ENCODE assay signal across 9 cellular contexts in genomic region chr1:5514519-5515183, GRCh38.
A peak's percentile ranks its signal among the peaks of the same experiment; 100 is the strongest.
DNase-seq lines count a peak whose midpoint lies in the region; ATAC-seq and TF ChIP-seq lines count a peak whose summit lies in the region.
"Had no signal": no experiment of that assay in that cellular context is flagged by ENCODE, and none has a peak within 500 bp of the region (broad histone marks: within the 10 kb centered on the region; RNA-seq: fewer than 3 reads in every experiment).

No MANE protein-coding gene starts in this region.

- H2AFZ ChIP-seq in OCI-LY7 (ENCODE audit: low read length): no peak overlapping the region
- H2AFZ ChIP-seq in neural progenitor cell (replicated peaks): no peak overlapping the region

- H3K27me3 ChIP-seq in esophagus squamous epithelium (peaks cover 0 to 86% (median 2%) of the 10 kb centered on the region in 4 donors), neural progenitor cell (peaks cover 5% of the 10 kb centered on the region)

- ATAC-seq in HG02981 (IDR thresholded peaks at IDR 0.05; ENCODE audit: unreplicated experiment): peak; percentile 80
- ATAC-seq in HG02642 (IDR thresholded peaks at IDR 0.05; ENCODE audit: poor library complexity, unreplicated experiment): no peak

- BruUV-seq in OCI-LY7 (replicated peaks; lab: Mats Ljungman, UMichigan): no TSS peak

- CTCF ChIA-PET in OCI-LY7 (lab: Charles Lee; ENCODE audit: unreplicated experiment): interaction anchor here (0.6 to 1.0 kb wide), 3 partner anchors 19 to 254 kb away, joined by 3 to 5 read pairs (median 3); no protein-coding TSS in a partner anchor

- H3K9me3 ChIP-seq in OCI-LY7 (ENCODE audit: low read length) (no peaks in the 10 kb centered on the region), esophagus squamous epithelium (no peaks in the 10 kb centered on the region), neural progenitor cell (ENCODE audit: low read depth) (no peaks in the 10 kb centered on the region)

- intact Hi-C loops in OCI-LY7 (cut with micrococcal nuclease; ENCODE audit: unreplicated experiment): no loop called here
- intact Hi-C loops in esophagus squamous epithelium (cut with DNase I): loop anchor here (5.0 to 10.0 kb wide), 2 partner anchors 110 to 233 kb away; no protein-coding TSS in a partner anchor

- TF ChIP-seq CTCF in OCI-LY7 (conservative IDR thresholded peaks at IDR 0.05; ENCODE audit: low read length) (peak; percentile 99), esophagus squamous epithelium (IDR thresholded peaks at IDR 0.05) (peak; percentile 95 to 100 (median 97)), neural progenitor cell (IDR thresholded peaks at IDR 0.05) (peak; percentile 100)

- 20 to 23% methylated on average over 13 of the region's 13 CpGs for WGBS in esophagus squamous epithelium, 2 donors

- H3K4me1 ChIP-seq in OCI-LY7 (ENCODE audit: insufficient read depth, low read length, poor library complexity, severe bottlenecking): no peaks in the 10 kb centered on the region
- H3K4me1 ChIP-seq in esophagus squamous epithelium: peaks cover 0 to 12% (median 0%) of the 10 kb centered on the region in 3 donors
- no peaks in the 10 kb centered on the region for H3K4me1 ChIP-seq in neural progenitor cell

- H3K79me2 ChIP-seq in OCI-LY7 (ENCODE audit: insufficient read depth, low read depth, low read length): no peaks in the 10 kb centered on the region
- no peaks in the 10 kb centered on the region for H3K79me2 ChIP-seq in neural progenitor cell (ENCODE audit: low read depth)

- DNase-seq in ELF-1 (ENCODE audit: low read depth, low spot score) (peak; percentile 70), OCI-LY7 (ENCODE audit: low spot score) (peak; percentile 59), activated T-cell treated with anti-CD3 and anti-CD28 coated beads for 4 hours (peak; percentile 61), esophagus squamous epithelium (lab: John Stamatoyannopoulos, UW) (no peak), neural progenitor cell (ENCODE audit: low spot score) (peak; percentile 78), stromal cell of bone marrow (ENCODE audit: low read depth) (peak; percentile 4)

- H3K27ac Mint-ChIP-seq in neural progenitor cell: no peak overlapping the region
- H3K27ac Mint-ChIP-seq: dendritic cell treated with granulocyte-macrophage colony-stimulating factor and Interleukin-4, amounts not matched to agents 40 ng/mL and 50 ng/mL, for 4 days had no signal

- TF ChIP-seq POLR2A in esophagus squamous epithelium (IDR thresholded peaks at IDR 0.05): no peak

- H3K36me3 ChIP-seq in OCI-LY7 (ENCODE audit: insufficient read depth, low read length) (no peaks in the 10 kb centered on the region), esophagus squamous epithelium (no peaks in the 10 kb centered on the region), neural progenitor cell (no peaks in the 10 kb centered on the region)

- H3K4me3 Mint-ChIP-seq in neural progenitor cell: no peak overlapping the region
- H3K4me3 Mint-ChIP-seq: dendritic cell treated with granulocyte-macrophage colony-stimulating factor and Interleukin-4, amounts not matched to agents 40 ng/mL and 50 ng/mL, for 4 days had no signal

- no peak overlapping the region for H3K9ac ChIP-seq in neural progenitor cell

- peaks cover 15% of the 10 kb centered on the region for H3K4me1 Mint-ChIP-seq in neural progenitor cell

- peaks cover 7% of the 10 kb centered on the region for H3K9me3 Mint-ChIP-seq in neural progenitor cell
- H3K9me3 Mint-ChIP-seq: dendritic cell treated with granulocyte-macrophage colony-stimulating factor and Interleukin-4, amounts not matched to agents 40 ng/mL and 50 ng/mL, for 4 days had no signal

- H3K27me3 Mint-ChIP-seq in neural progenitor cell (ENCODE audit: insufficient read depth, low read depth): peaks cover 11% of the 10 kb centered on the region
- H3K27me3 Mint-ChIP-seq: dendritic cell treated with granulocyte-macrophage colony-stimulating factor and Interleukin-4, amounts not matched to agents 40 ng/mL and 50 ng/mL, for 4 days had no signal

- H3K4me2 ChIP-seq in OCI-LY7 (ENCODE audit: low read length) (no peak overlapping the region), neural progenitor cell (no peak overlapping the region)

- POLR2A ChIA-PET in OCI-LY7 (lab: Charles Lee): no interaction called here

- no peak overlapping the region for H3K27ac ChIP-seq in OCI-LY7 (ENCODE audit: low read depth, low read length, poor library complexity, severe bottlenecking)
- H3K27ac ChIP-seq in esophagus squamous epithelium: no peak overlapping the region
- H3K27ac ChIP-seq in neural progenitor cell: no peak overlapping the region

- no peaks in the 10 kb centered on the region for H3K36me3 Mint-ChIP-seq in neural progenitor cell

- H3K4me3 ChIP-seq in OCI-LY7 (ENCODE audit: low read depth, low read length, poor library complexity, severe bottlenecking) (no peak overlapping the region), esophagus squamous epithelium (no peak overlapping the region), neural progenitor cell (no peak overlapping the region)

- no peaks in the 10 kb centered on the region for H3K9me2 ChIP-seq in OCI-LY7 (ENCODE audit: insufficient read depth, low read length)

- H3F3A ChIP-seq in neural progenitor cell (ENCODE audit: low read depth): no peaks in the 10 kb centered on the region

- H4K20me1 ChIP-seq in OCI-LY7 (ENCODE audit: insufficient read depth, low read length) (no peaks in the 10 kb centered on the region), neural progenitor cell (ENCODE audit: low read depth) (no peaks in the 10 kb centered on the region)
